In the genomic region with DNA sequence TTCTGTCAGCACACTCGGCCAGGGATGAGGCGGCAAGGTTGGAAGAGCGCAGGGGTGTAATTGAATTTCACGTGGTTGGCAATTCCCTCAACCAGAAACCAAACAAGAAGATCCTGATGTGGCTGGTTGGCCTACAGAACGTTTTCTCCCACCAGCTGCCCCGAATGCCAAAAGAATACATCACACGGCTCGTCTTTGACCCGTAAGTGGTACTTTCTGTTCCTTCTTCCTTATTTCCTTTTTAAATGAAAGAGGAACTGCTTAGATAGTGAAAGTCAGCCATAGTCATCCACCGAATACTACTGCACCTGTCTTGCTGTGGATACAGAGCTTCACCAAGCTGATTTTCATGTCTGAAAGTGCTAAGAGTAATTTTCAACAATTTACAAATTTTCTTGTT, we compare ENCODE assay signal across 1 cellular context.
TF ChIP-seq lines count a peak whose summit lies in the region.

No MANE protein-coding gene starts in this region.

TF ChIP-seq in GM12878, 131 proteins besides CTCF, POLR2A, EP300 and RAD21 (continued from another document and continues in another):
- TF ChIP-seq, protein P1, sequence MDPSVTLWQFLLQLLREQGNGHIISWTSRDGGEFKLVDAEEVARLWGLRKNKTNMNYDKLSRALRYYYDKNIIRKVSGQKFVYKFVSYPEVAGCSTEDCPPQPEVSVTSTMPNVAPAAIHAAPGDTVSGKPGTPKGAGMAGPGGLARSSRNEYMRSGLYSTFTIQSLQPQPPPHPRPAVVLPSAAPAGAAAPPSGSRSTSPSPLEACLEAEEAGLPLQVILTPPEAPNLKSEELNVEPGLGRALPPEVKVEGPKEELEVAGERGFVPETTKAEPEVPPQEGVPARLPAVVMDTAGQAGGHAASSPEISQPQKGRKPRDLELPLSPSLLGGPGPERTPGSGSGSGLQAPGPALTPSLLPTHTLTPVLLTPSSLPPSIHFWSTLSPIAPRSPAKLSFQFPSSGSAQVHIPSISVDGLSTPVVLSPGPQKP (IDR thresholded peaks at IDR 0.05; ENCODE audit: low read depth, low read length): no peak
- peak; percentile 87 for TF ChIP-seq NFIC (IDR thresholded peaks at IDR 0.05; ENCODE audit: low read depth, low read length)
- TF ChIP-seq, protein P2, sequence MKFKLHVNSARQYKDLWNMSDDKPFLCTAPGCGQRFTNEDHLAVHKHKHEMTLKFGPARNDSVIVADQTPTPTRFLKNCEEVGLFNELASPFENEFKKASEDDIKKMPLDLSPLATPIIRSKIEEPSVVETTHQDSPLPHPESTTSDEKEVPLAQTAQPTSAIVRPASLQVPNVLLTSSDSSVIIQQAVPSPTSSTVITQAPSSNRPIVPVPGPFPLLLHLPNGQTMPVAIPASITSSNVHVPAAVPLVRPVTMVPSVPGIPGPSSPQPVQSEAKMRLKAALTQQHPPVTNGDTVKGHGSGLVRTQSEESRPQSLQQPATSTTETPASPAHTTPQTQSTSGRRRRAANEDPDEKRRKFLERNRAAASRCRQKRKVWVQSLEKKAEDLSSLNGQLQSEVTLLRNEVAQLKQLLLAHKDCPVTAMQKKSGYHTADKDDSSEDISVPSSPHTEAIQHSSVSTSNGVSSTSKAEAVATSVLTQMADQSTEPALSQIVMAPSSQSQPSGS (IDR thresholded peaks at IDR 0.05; ENCODE audit: low read length): peak; percentile 79
- TF ChIP-seq CREB1 (IDR thresholded peaks at IDR 0.05; ENCODE audit: low read depth): peak; percentile 71
- TF ChIP-seq, protein P3, sequence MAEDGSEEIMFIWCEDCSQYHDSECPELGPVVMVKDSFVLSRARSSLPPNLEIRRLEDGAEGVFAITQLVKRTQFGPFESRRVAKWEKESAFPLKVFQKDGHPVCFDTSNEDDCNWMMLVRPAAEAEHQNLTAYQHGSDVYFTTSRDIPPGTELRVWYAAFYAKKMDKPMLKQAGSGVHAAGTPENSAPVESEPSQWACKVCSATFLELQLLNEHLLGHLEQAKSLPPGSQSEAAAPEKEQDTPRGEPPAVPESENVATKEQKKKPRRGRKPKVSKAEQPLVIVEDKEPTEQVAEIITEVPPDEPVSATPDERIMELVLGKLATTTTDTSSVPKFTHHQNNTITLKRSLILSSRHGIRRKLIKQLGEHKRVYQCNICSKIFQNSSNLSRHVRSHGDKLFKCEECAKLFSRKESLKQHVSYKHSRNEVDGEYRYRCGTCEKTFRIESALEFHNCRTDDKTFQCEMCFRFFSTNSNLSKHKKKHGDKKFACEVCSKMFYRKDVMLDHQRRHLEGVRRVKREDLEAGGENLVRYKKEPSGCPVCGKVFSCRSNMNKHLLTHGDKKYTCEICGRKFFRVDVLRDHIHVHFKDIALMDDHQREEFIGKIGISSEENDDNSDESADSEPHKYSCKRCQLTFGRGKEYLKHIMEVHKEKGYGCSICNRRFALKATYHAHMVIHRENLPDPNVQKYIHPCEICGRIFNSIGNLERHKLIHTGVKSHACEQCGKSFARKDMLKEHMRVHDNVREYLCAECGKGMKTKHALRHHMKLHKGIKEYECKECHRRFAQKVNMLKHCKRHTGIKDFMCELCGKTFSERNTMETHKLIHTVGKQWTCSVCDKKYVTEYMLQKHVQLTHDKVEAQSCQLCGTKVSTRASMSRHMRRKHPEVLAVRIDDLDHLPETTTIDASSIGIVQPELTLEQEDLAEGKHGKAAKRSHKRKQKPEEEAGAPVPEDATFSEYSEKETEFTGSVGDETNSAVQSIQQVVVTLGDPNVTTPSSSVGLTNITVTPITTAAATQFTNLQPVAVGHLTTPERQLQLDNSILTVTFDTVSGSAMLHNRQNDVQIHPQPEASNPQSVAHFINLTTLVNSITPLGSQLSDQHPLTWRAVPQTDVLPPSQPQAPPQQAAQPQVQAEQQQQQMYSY (CRISPR knock-in tag; IDR thresholded peaks at IDR 0.05): no peak
- TF ChIP-seq MXI1 (IDR thresholded peaks at IDR 0.05; ENCODE audit: low read depth, low read length): peak; percentile 57; the same call in 1 of the 2 replicates
- TF ChIP-seq, protein P4, sequence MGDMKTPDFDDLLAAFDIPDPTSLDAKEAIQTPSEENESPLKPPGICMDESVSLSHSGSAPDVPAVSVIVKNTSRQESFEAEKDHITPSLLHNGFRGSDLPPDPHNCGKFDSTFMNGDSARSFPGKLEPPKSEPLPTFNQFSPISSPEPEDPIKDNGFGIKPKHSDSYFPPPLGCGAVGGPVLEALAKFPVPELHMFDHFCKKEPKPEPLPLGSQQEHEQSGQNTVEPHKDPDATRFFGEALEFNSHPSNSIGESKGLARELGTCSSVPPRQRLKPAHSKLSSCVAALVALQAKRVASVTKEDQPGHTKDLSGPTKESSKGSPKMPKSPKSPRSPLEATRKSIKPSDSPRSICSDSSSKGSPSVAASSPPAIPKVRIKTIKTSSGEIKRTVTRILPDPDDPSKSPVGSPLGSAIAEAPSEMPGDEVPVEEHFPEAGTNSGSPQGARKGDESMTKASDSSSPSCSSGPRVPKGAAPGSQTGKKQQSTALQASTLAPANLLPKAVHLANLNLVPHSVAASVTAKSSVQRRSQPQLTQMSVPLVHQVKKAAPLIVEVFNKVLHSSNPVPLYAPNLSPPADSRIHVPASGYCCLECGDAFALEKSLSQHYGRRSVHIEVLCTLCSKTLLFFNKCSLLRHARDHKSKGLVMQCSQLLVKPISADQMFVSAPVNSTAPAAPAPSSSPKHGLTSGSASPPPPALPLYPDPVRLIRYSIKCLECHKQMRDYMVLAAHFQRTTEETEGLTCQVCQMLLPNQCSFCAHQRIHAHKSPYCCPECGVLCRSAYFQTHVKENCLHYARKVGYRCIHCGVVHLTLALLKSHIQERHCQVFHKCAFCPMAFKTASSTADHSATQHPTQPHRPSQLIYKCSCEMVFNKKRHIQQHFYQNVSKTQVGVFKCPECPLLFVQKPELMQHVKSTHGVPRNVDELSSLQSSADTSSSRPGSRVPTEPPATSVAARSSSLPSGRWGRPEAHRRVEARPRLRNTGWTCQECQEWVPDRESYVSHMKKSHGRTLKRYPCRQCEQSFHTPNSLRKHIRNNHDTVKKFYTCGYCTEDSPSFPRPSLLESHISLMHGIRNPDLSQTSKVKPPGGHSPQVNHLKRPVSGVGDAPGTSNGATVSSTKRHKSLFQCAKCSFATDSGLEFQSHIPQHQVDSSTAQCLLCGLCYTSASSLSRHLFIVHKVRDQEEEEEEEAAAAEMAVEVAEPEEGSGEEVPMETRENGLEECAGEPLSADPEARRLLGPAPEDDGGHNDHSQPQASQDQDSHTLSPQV (IDR thresholded peaks at IDR 0.05): no peak
- no peak for TF ChIP-seq ZNF24 (IDR thresholded peaks at IDR 0.05)
- TF ChIP-seq, protein P5, sequence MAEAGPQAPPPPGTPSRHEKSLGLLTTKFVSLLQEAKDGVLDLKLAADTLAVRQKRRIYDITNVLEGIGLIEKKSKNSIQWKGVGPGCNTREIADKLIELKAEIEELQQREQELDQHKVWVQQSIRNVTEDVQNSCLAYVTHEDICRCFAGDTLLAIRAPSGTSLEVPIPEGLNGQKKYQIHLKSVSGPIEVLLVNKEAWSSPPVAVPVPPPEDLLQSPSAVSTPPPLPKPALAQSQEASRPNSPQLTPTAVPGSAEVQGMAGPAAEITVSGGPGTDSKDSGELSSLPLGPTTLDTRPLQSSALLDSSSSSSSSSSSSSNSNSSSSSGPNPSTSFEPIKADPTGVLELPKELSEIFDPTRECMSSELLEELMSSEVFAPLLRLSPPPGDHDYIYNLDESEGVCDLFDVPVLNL (IDR thresholded peaks at IDR 0.05; ENCODE audit: low read depth, low read length): no peak
- TF ChIP-seq, protein P6, sequence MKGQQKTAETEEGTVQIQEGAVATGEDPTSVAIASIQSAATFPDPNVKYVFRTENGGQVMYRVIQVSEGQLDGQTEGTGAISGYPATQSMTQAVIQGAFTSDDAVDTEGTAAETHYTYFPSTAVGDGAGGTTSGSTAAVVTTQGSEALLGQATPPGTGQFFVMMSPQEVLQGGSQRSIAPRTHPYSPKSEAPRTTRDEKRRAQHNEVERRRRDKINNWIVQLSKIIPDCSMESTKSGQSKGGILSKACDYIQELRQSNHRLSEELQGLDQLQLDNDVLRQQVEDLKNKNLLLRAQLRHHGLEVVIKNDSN (IDR thresholded peaks at IDR 0.05; ENCODE audit: borderline replicate concordance, extremely low read length, insufficient read depth, low read depth, low read length): no peak
- no peak for TF ChIP-seq PAX8 (IDR thresholded peaks at IDR 0.05)
- TF ChIP-seq, protein P7, sequence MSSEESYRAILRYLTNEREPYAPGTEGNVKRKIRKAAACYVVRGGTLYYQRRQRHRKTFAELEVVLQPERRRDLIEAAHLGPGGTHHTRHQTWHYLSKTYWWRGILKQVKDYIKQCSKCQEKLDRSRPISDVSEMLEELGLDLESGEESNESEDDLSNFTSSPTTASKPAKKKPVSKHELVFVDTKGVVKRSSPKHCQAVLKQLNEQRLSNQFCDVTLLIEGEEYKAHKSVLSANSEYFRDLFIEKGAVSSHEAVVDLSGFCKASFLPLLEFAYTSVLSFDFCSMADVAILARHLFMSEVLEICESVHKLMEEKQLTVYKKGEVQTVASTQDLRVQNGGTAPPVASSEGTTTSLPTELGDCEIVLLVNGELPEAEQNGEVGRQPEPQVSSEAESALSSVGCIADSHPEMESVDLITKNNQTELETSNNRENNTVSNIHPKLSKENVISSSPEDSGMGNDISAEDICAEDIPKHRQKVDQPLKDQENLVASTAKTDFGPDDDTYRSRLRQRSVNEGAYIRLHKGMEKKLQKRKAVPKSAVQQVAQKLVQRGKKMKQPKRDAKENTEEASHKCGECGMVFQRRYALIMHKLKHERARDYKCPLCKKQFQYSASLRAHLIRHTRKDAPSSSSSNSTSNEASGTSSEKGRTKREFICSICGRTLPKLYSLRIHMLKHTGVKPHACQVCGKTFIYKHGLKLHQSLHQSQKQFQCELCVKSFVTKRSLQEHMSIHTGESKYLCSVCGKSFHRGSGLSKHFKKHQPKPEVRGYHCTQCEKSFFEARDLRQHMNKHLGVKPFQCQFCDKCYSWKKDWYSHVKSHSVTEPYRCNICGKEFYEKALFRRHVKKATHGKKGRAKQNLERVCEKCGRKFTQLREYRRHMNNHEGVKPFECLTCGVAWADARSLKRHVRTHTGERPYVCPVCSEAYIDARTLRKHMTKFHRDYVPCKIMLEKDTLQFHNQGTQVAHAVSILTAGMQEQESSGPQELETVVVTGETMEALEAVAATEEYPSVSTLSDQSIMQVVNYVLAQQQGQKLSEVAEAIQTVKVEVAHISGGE (CRISPR knock-in tag; IDR thresholded peaks at IDR 0.05): no peak
- no peak; the same call in 1 of the 2 replicates for TF ChIP-seq SMC3 (IDR thresholded peaks at IDR 0.05; ENCODE audit: borderline replicate concordance, low read length)
- no peak for TF ChIP-seq SUZ12 (IDR thresholded peaks at IDR 0.05; ENCODE audit: unreplicated experiment)
- TF ChIP-seq, protein P8, sequence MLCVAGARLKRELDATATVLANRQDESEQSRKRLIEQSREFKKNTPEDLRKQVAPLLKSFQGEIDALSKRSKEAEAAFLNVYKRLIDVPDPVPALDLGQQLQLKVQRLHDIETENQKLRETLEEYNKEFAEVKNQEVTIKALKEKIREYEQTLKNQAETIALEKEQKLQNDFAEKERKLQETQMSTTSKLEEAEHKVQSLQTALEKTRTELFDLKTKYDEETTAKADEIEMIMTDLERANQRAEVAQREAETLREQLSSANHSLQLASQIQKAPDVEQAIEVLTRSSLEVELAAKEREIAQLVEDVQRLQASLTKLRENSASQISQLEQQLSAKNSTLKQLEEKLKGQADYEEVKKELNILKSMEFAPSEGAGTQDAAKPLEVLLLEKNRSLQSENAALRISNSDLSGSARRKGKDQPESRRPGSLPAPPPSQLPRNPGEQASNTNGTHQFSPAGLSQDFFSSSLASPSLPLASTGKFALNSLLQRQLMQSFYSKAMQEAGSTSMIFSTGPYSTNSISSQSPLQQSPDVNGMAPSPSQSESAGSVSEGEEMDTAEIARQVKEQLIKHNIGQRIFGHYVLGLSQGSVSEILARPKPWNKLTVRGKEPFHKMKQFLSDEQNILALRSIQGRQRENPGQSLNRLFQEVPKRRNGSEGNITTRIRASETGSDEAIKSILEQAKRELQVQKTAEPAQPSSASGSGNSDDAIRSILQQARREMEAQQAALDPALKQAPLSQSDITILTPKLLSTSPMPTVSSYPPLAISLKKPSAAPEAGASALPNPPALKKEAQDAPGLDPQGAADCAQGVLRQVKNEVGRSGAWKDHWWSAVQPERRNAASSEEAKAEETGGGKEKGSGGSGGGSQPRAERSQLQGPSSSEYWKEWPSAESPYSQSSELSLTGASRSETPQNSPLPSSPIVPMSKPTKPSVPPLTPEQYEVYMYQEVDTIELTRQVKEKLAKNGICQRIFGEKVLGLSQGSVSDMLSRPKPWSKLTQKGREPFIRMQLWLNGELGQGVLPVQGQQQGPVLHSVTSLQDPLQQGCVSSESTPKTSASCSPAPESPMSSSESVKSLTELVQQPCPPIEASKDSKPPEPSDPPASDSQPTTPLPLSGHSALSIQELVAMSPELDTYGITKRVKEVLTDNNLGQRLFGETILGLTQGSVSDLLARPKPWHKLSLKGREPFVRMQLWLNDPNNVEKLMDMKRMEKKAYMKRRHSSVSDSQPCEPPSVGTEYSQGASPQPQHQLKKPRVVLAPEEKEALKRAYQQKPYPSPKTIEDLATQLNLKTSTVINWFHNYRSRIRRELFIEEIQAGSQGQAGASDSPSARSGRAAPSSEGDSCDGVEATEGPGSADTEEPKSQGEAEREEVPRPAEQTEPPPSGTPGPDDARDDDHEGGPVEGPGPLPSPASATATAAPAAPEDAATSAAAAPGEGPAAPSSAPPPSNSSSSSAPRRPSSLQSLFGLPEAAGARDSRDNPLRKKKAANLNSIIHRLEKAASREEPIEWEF (IDR thresholded peaks at IDR 0.05; ENCODE audit: insufficient replicate concordance, low read depth, low read length): no peak
- no peak for TF ChIP-seq SUPT20H (IDR thresholded peaks at IDR 0.05; ENCODE audit: borderline replicate concordance, control insufficient read depth, low read depth, low read length)
- no peak for TF ChIP-seq KLF5 (IDR thresholded peaks at IDR 0.05; ENCODE audit: partially characterized antibody)
- TF ChIP-seq SPI1 (IDR thresholded peaks at IDR 0.05; ENCODE audit: borderline replicate concordance, insufficient read depth, low read depth, low read length): peak; percentile 98
- TF ChIP-seq SIN3A (IDR thresholded peaks at IDR 0.05; ENCODE audit: low read depth, low read length): no peak
- TF ChIP-seq RELA (IDR thresholded peaks at IDR 0.05; ENCODE audit: borderline replicate concordance, partially characterized antibody): no peak
- TF ChIP-seq MTA3 (IDR thresholded peaks at IDR 0.05; ENCODE audit: borderline replicate concordance, low read length): peak; percentile 53; the same call in 1 of the 2 replicates
- TF ChIP-seq, protein P9, sequence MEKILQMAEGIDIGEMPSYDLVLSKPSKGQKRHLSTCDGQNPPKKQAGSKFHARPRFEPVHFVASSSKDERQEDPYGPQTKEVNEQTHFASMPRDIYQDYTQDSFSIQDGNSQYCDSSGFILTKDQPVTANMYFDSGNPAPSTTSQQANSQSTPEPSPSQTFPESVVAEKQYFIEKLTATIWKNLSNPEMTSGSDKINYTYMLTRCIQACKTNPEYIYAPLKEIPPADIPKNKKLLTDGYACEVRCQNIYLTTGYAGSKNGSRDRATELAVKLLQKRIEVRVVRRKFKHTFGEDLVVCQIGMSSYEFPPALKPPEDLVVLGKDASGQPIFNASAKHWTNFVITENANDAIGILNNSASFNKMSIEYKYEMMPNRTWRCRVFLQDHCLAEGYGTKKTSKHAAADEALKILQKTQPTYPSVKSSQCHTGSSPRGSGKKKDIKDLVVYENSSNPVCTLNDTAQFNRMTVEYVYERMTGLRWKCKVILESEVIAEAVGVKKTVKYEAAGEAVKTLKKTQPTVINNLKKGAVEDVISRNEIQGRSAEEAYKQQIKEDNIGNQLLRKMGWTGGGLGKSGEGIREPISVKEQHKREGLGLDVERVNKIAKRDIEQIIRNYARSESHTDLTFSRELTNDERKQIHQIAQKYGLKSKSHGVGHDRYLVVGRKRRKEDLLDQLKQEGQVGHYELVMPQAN (conservative IDR thresholded peaks at IDR 0.05): no peak
- TF ChIP-seq ASH2L (IDR thresholded peaks at IDR 0.05; ENCODE audit: borderline replicate concordance, low read depth): no peak
- no peak for TF ChIP-seq MEF2B (IDR thresholded peaks at IDR 0.05; ENCODE audit: partially characterized antibody, poor library complexity, severe bottlenecking)
- TF ChIP-seq JUND (IDR thresholded peaks at IDR 0.05; ENCODE audit: low read depth, low read length): no peak
- TF ChIP-seq YY1 (IDR thresholded peaks at IDR 0.05; ENCODE audit: low read depth, low read length): peak; percentile 77
- TF ChIP-seq TAF1 (IDR thresholded peaks at IDR 0.05; ENCODE audit: borderline replicate concordance, low read depth, low read length): no peak
- no peak for TF ChIP-seq SIX5 (IDR thresholded peaks at IDR 0.05; ENCODE audit: low read depth, low read length, severe bottlenecking)
